8 cellular contexts compared by ENCODE assay signal in the genomic region with DNA sequence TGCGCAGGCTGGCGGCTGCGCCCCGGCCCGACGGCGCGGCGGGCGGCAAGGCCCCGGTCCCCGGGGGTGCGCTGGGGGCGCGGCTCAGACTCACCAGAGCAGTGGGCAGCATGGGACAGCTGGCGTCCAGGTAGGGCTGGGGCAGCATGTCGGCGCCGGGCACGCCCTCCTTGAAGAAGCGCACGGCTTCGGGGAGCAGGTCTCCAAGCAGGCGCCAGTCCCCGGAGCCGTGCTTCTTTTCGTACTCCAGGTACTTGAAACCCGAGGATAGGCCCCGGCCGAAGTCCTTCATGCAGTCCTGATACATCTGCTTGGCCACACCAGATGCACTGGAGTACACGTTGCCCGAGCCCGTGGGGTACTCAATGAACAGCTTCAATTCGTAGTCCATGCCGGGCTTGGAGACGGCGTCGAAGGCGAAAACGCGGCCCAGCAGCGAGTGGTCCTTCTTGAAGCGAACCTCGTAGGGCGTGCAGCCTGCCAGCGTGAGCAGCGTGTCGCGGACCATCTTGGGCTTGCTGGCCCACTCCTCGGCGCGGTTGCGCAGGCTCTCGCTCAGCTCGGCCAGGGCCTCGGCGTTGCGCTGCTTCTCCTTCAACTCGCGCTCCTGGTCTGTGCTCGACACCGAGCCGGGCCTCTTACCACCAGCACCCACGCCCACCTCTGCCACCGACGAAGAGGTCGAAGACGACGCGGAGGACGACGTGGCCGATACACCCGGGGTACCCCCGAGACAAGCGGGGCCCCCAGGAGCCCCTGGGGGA. TPM values are rescaled to one million over a fixed set of nuclear protein-coding genes. Genes with fewer than 3 reads are reported as not detected.
DNase-seq lines count a peak whose midpoint lies in the region; ATAC-seq and TF ChIP-seq lines count a peak whose summit lies in the region.

No MANE protein-coding gene starts in this region.

- H3K4me1 Mint-ChIP-seq in neural crest cell, result peaks cover 55% of the 10 kb centered on the region

- H3K9me2 ChIP-seq in SK-N-SH, result no peaks in the 10 kb centered on the region

- CTCF ChIA-PET in SK-N-SH (lab: Yijun Ruan, JAX), result interaction anchor here (1.0 to 9.6 kb wide), 13 partner anchors 10 to 150 kb away, joined by 3 to 187 read pairs (median 5); no protein-coding TSS in a partner anchor

- H3K79me2 ChIP-seq in SK-N-SH (ENCODE audit: insufficient read depth), result peaks cover 75% of the 10 kb centered on the region

- peaks cover 33% of the 10 kb centered on the region for H4K20me1 ChIP-seq in SK-N-SH (ENCODE audit: insufficient read depth)

- H3K27ac ChIP-seq in SK-N-SH (ENCODE audit: low read depth in 2 of 2, low read length in 1 of 2), result peak overlapping the region; percentile 96 to 99
- peak overlapping the region; percentile 26; the same call in 1 of the 2 replicates for H3K27ac ChIP-seq in SJSA1

- DNase-seq in SK-N-SH, result peak; percentile 55
- DNase-seq in SJSA1 (ENCODE audit: low read depth in 1 of 2, low spot score in 2 of 2), result peak; percentile 46 to 50
- no peak for DNase-seq in epithelial cell of proximal tubule (ENCODE audit: low read depth)
- no peak for DNase-seq in neural crest cell (ENCODE audit: low read depth, low spot score)
- DNase-seq in NCI-H226, result no peak
- no peak for DNase-seq in activated CD8-positive, alpha-beta memory T cell treated with anti-CD3 and anti-CD28 coated beads for 24 hours

- H3K4me1 ChIP-seq in SK-N-SH (ENCODE audit: control insufficient read depth in 1 of 2, insufficient read depth in 2 of 2, low read depth in 1 of 2, low read length in 1 of 2) (peaks cover 36 to 44% of the 10 kb centered on the region in 2 experiments), SJSA1 (replicated peaks) (peaks cover 42% of the 10 kb centered on the region)

- no peak for TF ChIP-seq CTCF in SK-N-SH (IDR thresholded peaks at IDR 0.05)
- no peak for TF ChIP-seq CTCF in epithelial cell of proximal tubule (conservative IDR thresholded peaks at IDR 0.05; ENCODE audit: low read depth, low read length)
- TF ChIP-seq CTCF in neural crest cell (conservative IDR thresholded peaks at IDR 0.05), result no peak

- H3K9me3 ChIP-seq in SK-N-SH, result no peaks in the 10 kb centered on the region
- no peaks in the 10 kb centered on the region for H3K9me3 ChIP-seq in SJSA1 (replicated peaks)

- no peaks in the 10 kb centered on the region for H3K27me3 Mint-ChIP-seq in neural crest cell (ENCODE audit: low read depth)

- H3K36me3 Mint-ChIP-seq in neural crest cell (ENCODE audit: low read depth), result peaks cover 4% of the 10 kb centered on the region

- peak overlapping the region; percentile 77 to 84 for H3K4me3 ChIP-seq in SK-N-SH (ENCODE audit: low read depth in 2 of 2, low read length in 1 of 2)
- peak overlapping the region; percentile 59 for H3K4me3 ChIP-seq in SJSA1
- H3K4me3 ChIP-seq in epithelial cell of proximal tubule (ENCODE audit: low read depth, low read length), result peak overlapping the region; percentile 79

- H2AFZ ChIP-seq in SK-N-SH (ENCODE audit: low read depth), result no peak overlapping the region

- under 1% methylated on average over 23 of the region's 76 CpGs for WGBS in SK-N-SH (ENCODE audit: low lambda C conversion rate)

- no peaks in the 10 kb centered on the region for H3K27me3 ChIP-seq in SK-N-SH (ENCODE audit: insufficient read depth)
- no peaks in the 10 kb centered on the region for H3K27me3 ChIP-seq in SJSA1 (replicated peaks)

- TF ChIP-seq EP300 in SK-N-SH (IDR thresholded peaks at IDR 0.05; ENCODE audit: borderline replicate concordance in 1 of 2, low read depth in 1 of 2, low read length in 1 of 2), result no peak

- peak overlapping the region; percentile 95 for H3K9ac ChIP-seq in SK-N-SH

- no peaks in the 10 kb centered on the region for H3K9me3 Mint-ChIP-seq in neural crest cell

- H3F3A ChIP-seq in SK-N-SH (replicated peaks; ENCODE audit: insufficient read depth), result peaks cover 45% of the 10 kb centered on the region

- no peak overlapping the region for H3K27ac Mint-ChIP-seq in neural crest cell (ENCODE audit: unreplicated experiment)

- H3K4me2 ChIP-seq in SK-N-SH, result peak overlapping the region; percentile 94

- no peak for ATAC-seq in SK-N-SH treated with all-trans-retinoic acid at 6 μM for 48 hours
- no peak for ATAC-seq in GM21390 (IDR thresholded peaks at IDR 0.05; ENCODE audit: unreplicated experiment)

- TF ChIP-seq RAD21 in SK-N-SH (IDR thresholded peaks at IDR 0.05; ENCODE audit: low read length), result no peak

- peak overlapping the region; percentile 92 for H3K4me3 Mint-ChIP-seq in neural crest cell

- POLR2A ChIA-PET in SK-N-SH (lab: Yijun Ruan, JAX), result interaction anchor here (0.8 to 6.4 kb wide), 7 partner anchors 13 to 107 kb away, joined by 3 to 41 read pairs (median 4); no protein-coding TSS in a partner anchor

- H3K36me3 ChIP-seq in SK-N-SH (replicated peaks in 1 of 2; ENCODE audit: control insufficient read depth in 1 of 2, insufficient read depth in 2 of 2, low read length in 1 of 2) (peaks cover 27 to 34% of the 10 kb centered on the region in 2 experiments), SJSA1 (peaks cover 29% of the 10 kb centered on the region)

TF ChIP-seq in SK-N-SH, 30 proteins besides CTCF, POLR2A, EP300 and RAD21:
- TF ChIP-seq MXI1 (IDR thresholded peaks at IDR 0.05; ENCODE audit: low read depth, low read length) (peak; percentile 25; the same call in 1 of the 2 replicates), FOSL2 (IDR thresholded peaks at IDR 0.05; ENCODE audit: borderline replicate concordance, low read depth) (no peak)
- TF ChIP-seq, protein P1, sequence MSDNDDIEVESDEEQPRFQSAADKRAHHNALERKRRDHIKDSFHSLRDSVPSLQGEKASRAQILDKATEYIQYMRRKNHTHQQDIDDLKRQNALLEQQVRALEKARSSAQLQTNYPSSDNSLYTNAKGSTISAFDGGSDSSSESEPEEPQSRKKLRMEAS (IDR thresholded peaks at IDR 0.05; ENCODE audit: low read depth), result peak; percentile 49

TF ChIP-seq in SK-N-SH treated with all-trans-retinoic acid at 6 μM for 48 hours, 23 proteins besides CTCF, POLR2A, EP300 and RAD21:
- no peak for TF ChIP-seq ZFP30 (CRISPR knock-in tag; IDR thresholded peaks at IDR 0.05)
- TF ChIP-seq ESRRG (CRISPR knock-in tag; IDR thresholded peaks at IDR 0.05), result no peak
- TF ChIP-seq, protein P2, sequence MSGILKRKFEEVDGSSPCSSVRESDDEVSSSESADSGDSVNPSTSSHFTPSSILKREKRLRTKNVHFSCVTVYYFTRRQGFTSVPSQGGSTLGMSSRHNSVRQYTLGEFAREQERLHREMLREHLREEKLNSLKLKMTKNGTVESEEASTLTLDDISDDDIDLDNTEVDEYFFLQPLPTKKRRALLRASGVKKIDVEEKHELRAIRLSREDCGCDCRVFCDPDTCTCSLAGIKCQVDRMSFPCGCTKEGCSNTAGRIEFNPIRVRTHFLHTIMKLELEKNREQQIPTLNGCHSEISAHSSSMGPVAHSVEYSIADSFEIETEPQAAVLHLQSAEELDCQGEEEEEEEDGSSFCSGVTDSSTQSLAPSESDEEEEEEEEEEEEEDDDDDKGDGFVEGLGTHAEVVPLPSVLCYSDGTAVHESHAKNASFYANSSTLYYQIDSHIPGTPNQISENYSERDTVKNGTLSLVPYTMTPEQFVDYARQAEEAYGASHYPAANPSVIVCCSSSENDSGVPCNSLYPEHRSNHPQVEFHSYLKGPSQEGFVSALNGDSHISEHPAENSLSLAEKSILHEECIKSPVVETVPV (CRISPR knock-in tag; IDR thresholded peaks at IDR 0.05), result no peak
- TF ChIP-seq, protein P3, sequence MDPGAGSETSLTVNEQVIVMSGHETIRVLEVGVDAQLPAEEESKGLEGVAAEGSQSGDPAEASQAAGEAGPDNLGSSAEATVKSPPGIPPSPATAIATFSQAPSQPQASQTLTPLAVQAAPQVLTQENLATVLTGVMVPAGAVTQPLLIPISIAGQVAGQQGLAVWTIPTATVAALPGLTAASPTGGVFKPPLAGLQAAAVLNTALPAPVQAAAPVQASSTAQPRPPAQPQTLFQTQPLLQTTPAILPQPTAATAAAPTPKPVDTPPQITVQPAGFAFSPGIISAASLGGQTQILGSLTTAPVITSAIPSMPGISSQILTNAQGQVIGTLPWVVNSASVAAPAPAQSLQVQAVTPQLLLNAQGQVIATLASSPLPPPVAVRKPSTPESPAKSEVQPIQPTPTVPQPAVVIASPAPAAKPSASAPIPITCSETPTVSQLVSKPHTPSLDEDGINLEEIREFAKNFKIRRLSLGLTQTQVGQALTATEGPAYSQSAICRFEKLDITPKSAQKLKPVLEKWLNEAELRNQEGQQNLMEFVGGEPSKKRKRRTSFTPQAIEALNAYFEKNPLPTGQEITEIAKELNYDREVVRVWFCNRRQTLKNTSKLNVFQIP (CRISPR knock-in tag; IDR thresholded peaks at IDR 0.05; ENCODE audit: borderline replicate concordance, low read depth), result no peak

RNA-seq across cellular contexts. Expression of a gene that starts 2.2 kb away (rescaled TPM):
- 10.9 and 17.1 TPM in 2 replicates for polyA plus RNA-seq in SK-N-SH (2012; rRNA removed)
- 9.1 and 14.4 TPM in 2 replicates for polyA plus RNA-seq in SK-N-SH (2012; cell fraction: cytosol; rRNA removed)
- polyA plus RNA-seq in SK-N-SH (2012; cell fraction: nucleus; rRNA removed), result 16.2 and 16.9 TPM in 2 replicates
- 9.8 and 16.4 TPM in 2 replicates for total RNA-seq in SJSA1 (2014; rRNA removed; shearing (Covaris generic))
- total RNA-seq in epithelial cell of proximal tubule, result 61.9 and 65.6 TPM in 2 replicates
- 42.6 and 43.6 TPM in 2 replicates for total RNA-seq in neural crest cell

Comparison
In these comparisons a context has a peak if more than half of its experiments do, and no peak if none do; other contexts are left out.
1. DNase-seq: peak in SK-N-SH (single experiment) and SJSA1 (2 of 2); none in epithelial cell of proximal tubule (single experiment), neural crest cell (single experiment), NCI-H226 (single experiment) and activated CD8-positive, alpha-beta memory T cell treated with anti-CD3 and anti-CD28 coated beads for 24 hours (single experiment).
2. Peak in every context shown above with its lines, with median percentiles within 50 percentile points of each other: H3K4me3 ChIP-seq.